17 cellular contexts compared by ENCODE assay signal in the genomic region with DNA sequence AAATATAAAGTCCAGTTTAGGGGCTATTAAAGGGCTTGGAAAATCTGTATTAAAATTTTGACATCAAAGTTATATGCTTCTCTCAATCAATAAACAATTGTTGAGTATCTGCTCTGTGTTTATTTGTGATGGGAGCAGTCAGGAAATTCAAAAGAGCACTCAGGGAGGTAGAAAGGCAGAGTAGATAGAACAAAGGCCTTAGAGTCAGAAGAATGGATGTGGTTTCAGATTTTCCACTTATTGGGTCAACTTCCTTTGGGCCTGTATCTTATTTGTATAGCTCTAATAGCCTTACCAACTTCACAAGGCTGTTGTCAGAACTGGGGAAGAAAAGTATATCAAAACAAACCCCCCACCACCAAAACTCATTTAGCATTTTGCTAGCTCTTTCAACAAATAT.
"Had no signal": no experiment of that assay in that cellular context is flagged by ENCODE, and none has a peak within 500 bp of the region (broad histone marks: within the 10 kb centered on the region; RNA-seq: fewer than 3 reads in every experiment).

No MANE protein-coding gene starts in this region.

- H3K4me3 ChIP-seq: heart left ventricle, testis had no signal

- H3K4me3 Mint-ChIP-seq: activated CD4-positive, alpha-beta T cell treated with anti-CD3 and anti-CD28 coated beads, Interleukin-2, amount 10 ng/mL, durations not matched to agents 24 days and 14 days; activated naive CD4-positive, alpha-beta T cell treated with anti-CD3 and anti-CD28 coated beads, Interleukin-2, amount 50 U/mL, for 24 hours; dendritic cell treated with granulocyte-macrophage colony-stimulating factor and Interleukin-4, amounts not matched to agents 40 ng/mL and 50 ng/mL, for 4 days; endodermal cell; natural killer cell treated with Interleukin-12 subunit alpha and Interleukin-12 subunit beta and Interleukin-15 and Interleukin-18, amount 100 ng/mL, for 72 hours; stimulated activated naive CD8-positive, alpha-beta T cell treated with anti-CD3 and anti-CD28 coated beads, Interleukin-15, amount 100 ng/mL, for 72 hours; T-helper 17 cell had no signal

- H3K36me3 ChIP-seq: heart left ventricle had no signal

- DNase-seq: activated B cell treated with CpG ODN at 0.5 μM for 24 hours; activated CD4-positive, alpha-beta T cell treated with anti-CD3 and anti-CD28 coated beads, Interleukin-2, amount 10 ng/mL, durations not matched to agents 24 days and 14 days; activated CD8-positive, alpha-beta memory T cell treated with anti-CD3 and anti-CD28 coated beads for 24 hours; cerebellar nuclear complex; endodermal cell; foreskin fibroblast; heart left ventricle; stimulated activated CD4-positive, alpha-beta T cell treated with anti-CD3 and anti-CD28 coated beads, Interleukin-4, amount 100 ng/mL, for 24 hours; stimulated activated naive CD8-positive, alpha-beta T cell treated with anti-CD3 and anti-CD28 coated beads, Interleukin-15, amount 100 ng/mL, for 72 hours; T-helper 17 cell; testis had no signal

- FAIRE-seq: islet of Langerhans, TTC549 had no signal

- H3K27ac ChIP-seq: heart left ventricle, testis had no signal

- H3K9me3 Mint-ChIP-seq: activated naive CD4-positive, alpha-beta T cell treated with anti-CD3 and anti-CD28 coated beads, Interleukin-2, amount 50 U/mL, for 24 hours; dendritic cell treated with granulocyte-macrophage colony-stimulating factor and Interleukin-4, amounts not matched to agents 40 ng/mL and 50 ng/mL, for 4 days; endodermal cell; stimulated activated naive CD8-positive, alpha-beta T cell treated with anti-CD3 and anti-CD28 coated beads, Interleukin-15, amount 100 ng/mL, for 72 hours had no signal

- H3K4me1 Mint-ChIP-seq: activated CD4-positive, alpha-beta T cell treated with anti-CD3 and anti-CD28 coated beads, Interleukin-2, amount 10 ng/mL, durations not matched to agents 24 days and 14 days; activated naive CD4-positive, alpha-beta T cell treated with anti-CD3 and anti-CD28 coated beads, Interleukin-2, amount 50 U/mL, for 24 hours; stimulated activated naive CD8-positive, alpha-beta T cell treated with anti-CD3 and anti-CD28 coated beads, Interleukin-15, amount 100 ng/mL, for 72 hours; T-helper 17 cell had no signal

- H3K27ac Mint-ChIP-seq: activated B cell treated with CpG ODN at 0.5 μM for 24 hours; activated CD4-positive, alpha-beta T cell treated with anti-CD3 and anti-CD28 coated beads, Interleukin-2, amount 10 ng/mL, durations not matched to agents 24 days and 14 days; activated naive CD4-positive, alpha-beta T cell treated with anti-CD3 and anti-CD28 coated beads, Interleukin-2, amount 50 U/mL, for 24 hours; dendritic cell treated with granulocyte-macrophage colony-stimulating factor and Interleukin-4, amounts not matched to agents 40 ng/mL and 50 ng/mL, for 4 days; endodermal cell; natural killer cell treated with Interleukin-12 subunit alpha and Interleukin-12 subunit beta and Interleukin-15 and Interleukin-18, amount 100 ng/mL, for 72 hours; stimulated activated naive CD8-positive, alpha-beta T cell treated with anti-CD3 and anti-CD28 coated beads, Interleukin-15, amount 100 ng/mL, for 72 hours; T-helper 17 cell had no signal

- H3K4me1 ChIP-seq: testis had no signal

- ATAC-seq: esophagus mucosa; heart left ventricle; natural killer cell treated with Interleukin-12 subunit alpha and Interleukin-12 subunit beta and Interleukin-15 and Interleukin-18, amount 100 ng/mL, for 72 hours; stimulated activated naive CD8-positive, alpha-beta T cell treated with anti-CD3 and anti-CD28 coated beads, Interleukin-15, amount 100 ng/mL, for 72 hours; T-helper 17 cell had no signal

- H3K27me3 Mint-ChIP-seq: activated B cell treated with CpG ODN at 0.5 μM for 24 hours; activated CD4-positive, alpha-beta T cell treated with anti-CD3 and anti-CD28 coated beads, Interleukin-2, amount 10 ng/mL, durations not matched to agents 24 days and 14 days; dendritic cell treated with granulocyte-macrophage colony-stimulating factor and Interleukin-4, amounts not matched to agents 40 ng/mL and 50 ng/mL, for 4 days; stimulated activated naive CD8-positive, alpha-beta T cell treated with anti-CD3 and anti-CD28 coated beads, Interleukin-15, amount 100 ng/mL, for 72 hours; T-helper 17 cell had no signal

- H3K9me3 ChIP-seq: heart left ventricle, testis had no signal

- H3K36me3 Mint-ChIP-seq: activated naive CD4-positive, alpha-beta T cell treated with anti-CD3 and anti-CD28 coated beads, Interleukin-2, amount 50 U/mL, for 24 hours; natural killer cell treated with Interleukin-12 subunit alpha and Interleukin-12 subunit beta and Interleukin-15 and Interleukin-18, amount 100 ng/mL, for 72 hours had no signal

- H3K27me3 ChIP-seq: heart left ventricle, testis had no signal
